In the genomic region with DNA sequence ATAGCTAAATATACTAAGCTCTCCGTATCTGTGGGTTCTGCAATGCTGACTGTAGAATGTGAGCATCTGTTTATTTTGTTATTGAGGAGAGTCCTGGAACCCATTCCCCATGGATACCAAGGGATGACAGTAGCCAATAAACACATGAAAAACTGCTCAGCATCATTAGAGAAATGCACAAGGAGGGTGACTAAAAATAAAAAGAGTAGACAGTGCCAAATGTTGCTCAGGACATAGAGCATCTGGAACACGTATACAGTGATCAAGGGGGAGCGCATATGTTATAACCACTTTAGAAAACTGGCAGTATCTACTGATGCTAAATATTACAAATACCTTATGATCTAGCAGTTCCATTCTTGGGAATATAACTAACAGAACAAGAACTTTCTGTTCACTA, we compare ENCODE assay signal across 22 cellular contexts. TPM values are rescaled to one million over a fixed set of nuclear protein-coding genes. Genes with fewer than 3 reads are reported as not detected.
"Had no signal": no experiment of that assay in that cellular context is flagged by ENCODE, and none has a peak within 500 bp of the region (broad histone marks: within the 10 kb centered on the region; RNA-seq: fewer than 3 reads in every experiment).

No MANE protein-coding gene starts in this region.

- ATAC-seq: activated naive CD4-positive, alpha-beta T cell treated with anti-CD3 and anti-CD28 coated beads, Interleukin-2, amount 50 U/mL, for 72 hours; lower lobe of right lung; right lobe of liver; upper lobe of right lung had no signal

- H3K27me3 ChIP-seq: right lobe of liver, thyroid gland, upper lobe of right lung had no signal

- H3K9me3 ChIP-seq: lower lobe of right lung, right lobe of liver, thyroid gland, upper lobe of right lung had no signal

- H3K4me3 ChIP-seq: lower lobe of right lung, right lobe of liver, skin epidermis, thyroid gland, upper lobe of right lung had no signal

- H3K27ac ChIP-seq: lower lobe of right lung, right lobe of liver, skin epidermis, thyroid gland, upper lobe of right lung had no signal

- DNase-seq: activated B cell treated with CpG ODN at 0.5 μM for 24 hours; activated CD4-positive, alpha-beta memory T cell treated with anti-CD3 and anti-CD28 coated beads for 36 hours; activated CD4-positive, alpha-beta T cell treated with anti-CD3 and anti-CD28 coated beads for 4 hours; activated T-cell treated with anti-CD3 and anti-CD28 coated beads for 4 hours; amygdala; cortex of kidney; lower lobe of right lung; mesendoderm; naive B cell; occipital lobe; right lobe of liver; stimulated activated CD4-positive, alpha-beta T cell treated with anti-CD3 and anti-CD28 coated beads, Interleukin-1b, Interleukin-23, amount 100 ng/mL, for 48 hours; substantia nigra; T1000; thyroid gland; upper lobe of right lung had no signal

- H3K4me3 Mint-ChIP-seq: activated B cell treated with CpG ODN at 0.5 μM for 24 hours; activated CD4-positive, alpha-beta memory T cell treated with anti-CD3 and anti-CD28 coated beads for 36 hours; activated T-helper 1 cell treated with anti-CD3 and anti-CD28 coated beads, Interleukin-12 subunit alpha, Interleukin-12 subunit beta, Interleukin-2, Interleukin-4 antibody, amounts not matched to agents 30 ng/mL and 10 ng/mL and 1 ng/mL, durations not matched to agents 14 hours and 24 hours and 36 hours; stimulated activated naive CD8-positive, alpha-beta T cell treated with anti-CD3 and anti-CD28 coated beads, Interleukin-15, Interleukin-2, amounts not matched to agents 100 ng/mL and 50 ng/mL, for 24 hours had no signal

- H3K4me1 ChIP-seq: lower lobe of right lung, right lobe of liver, thyroid gland, upper lobe of right lung had no signal

- H3K4me1 Mint-ChIP-seq: activated B cell treated with CpG ODN at 0.5 μM for 24 hours had no signal

- H3K27ac Mint-ChIP-seq: activated B cell treated with CpG ODN at 0.5 μM for 24 hours; activated CD4-positive, alpha-beta memory T cell treated with anti-CD3 and anti-CD28 coated beads for 36 hours; activated T-helper 1 cell treated with anti-CD3 and anti-CD28 coated beads, Interleukin-12 subunit alpha, Interleukin-12 subunit beta, Interleukin-2, Interleukin-4 antibody, amounts not matched to agents 30 ng/mL and 10 ng/mL and 1 ng/mL, durations not matched to agents 14 hours and 24 hours and 36 hours; naive B cell; stimulated activated naive CD8-positive, alpha-beta T cell treated with anti-CD3 and anti-CD28 coated beads, Interleukin-15, Interleukin-2, amounts not matched to agents 100 ng/mL and 50 ng/mL, for 24 hours had no signal

- H3K9me3 Mint-ChIP-seq: activated B cell treated with CpG ODN at 0.5 μM for 24 hours; activated CD4-positive, alpha-beta memory T cell treated with anti-CD3 and anti-CD28 coated beads for 36 hours; activated naive CD4-positive, alpha-beta T cell treated with anti-CD3 and anti-CD28 coated beads, Interleukin-2, amount 50 U/mL, for 72 hours; activated T-helper 1 cell treated with anti-CD3 and anti-CD28 coated beads, Interleukin-12 subunit alpha, Interleukin-12 subunit beta, Interleukin-2, Interleukin-4 antibody, amounts not matched to agents 30 ng/mL and 10 ng/mL and 1 ng/mL, durations not matched to agents 14 hours and 24 hours and 36 hours; naive B cell; stimulated activated naive CD8-positive, alpha-beta T cell treated with anti-CD3 and anti-CD28 coated beads, Interleukin-15, Interleukin-2, amounts not matched to agents 100 ng/mL and 50 ng/mL, for 24 hours had no signal

- H3K27me3 Mint-ChIP-seq: activated B cell treated with CpG ODN at 0.5 μM for 24 hours; activated CD4-positive, alpha-beta memory T cell treated with anti-CD3 and anti-CD28 coated beads for 36 hours; naive B cell; stimulated activated naive CD8-positive, alpha-beta T cell treated with anti-CD3 and anti-CD28 coated beads, Interleukin-15, Interleukin-2, amounts not matched to agents 100 ng/mL and 50 ng/mL, for 24 hours had no signal

RNA-seq across cellular contexts. Expression of a gene that starts 57.2 kb away (rescaled TPM):
- total RNA-seq: activated CD4-positive, alpha-beta memory T cell treated with anti-CD3 and anti-CD28 coated beads for 36 hours; bronchial epithelial cell; epithelial cell of proximal tubule had no signal
